ENCODE assay signal across 1 cellular context in the genomic region with DNA sequence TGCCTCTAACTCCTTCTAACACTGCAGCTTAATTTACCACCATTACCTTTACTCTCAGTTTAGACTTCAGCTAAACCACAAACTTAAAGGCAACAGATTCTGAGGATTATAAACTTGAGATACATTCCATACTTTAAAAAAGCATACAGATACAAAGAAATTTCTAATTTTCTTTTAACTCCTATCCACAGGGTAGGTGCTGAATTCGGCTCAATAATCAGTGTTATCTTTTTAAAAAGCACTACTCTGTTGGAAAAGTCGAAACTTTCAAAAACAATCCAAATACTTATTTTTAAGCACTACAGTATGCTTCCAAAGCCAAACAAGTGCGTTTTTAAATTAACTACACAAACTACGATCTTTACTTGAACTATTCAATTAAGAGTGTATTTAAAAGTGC.
TF ChIP-seq lines count a peak whose summit lies in the region.

No MANE protein-coding gene starts in this region.

TF ChIP-seq in K562, 482 proteins besides CTCF, POLR2A, EP300 and RAD21 (continued from another document):
- TF ChIP-seq, protein P1, sequence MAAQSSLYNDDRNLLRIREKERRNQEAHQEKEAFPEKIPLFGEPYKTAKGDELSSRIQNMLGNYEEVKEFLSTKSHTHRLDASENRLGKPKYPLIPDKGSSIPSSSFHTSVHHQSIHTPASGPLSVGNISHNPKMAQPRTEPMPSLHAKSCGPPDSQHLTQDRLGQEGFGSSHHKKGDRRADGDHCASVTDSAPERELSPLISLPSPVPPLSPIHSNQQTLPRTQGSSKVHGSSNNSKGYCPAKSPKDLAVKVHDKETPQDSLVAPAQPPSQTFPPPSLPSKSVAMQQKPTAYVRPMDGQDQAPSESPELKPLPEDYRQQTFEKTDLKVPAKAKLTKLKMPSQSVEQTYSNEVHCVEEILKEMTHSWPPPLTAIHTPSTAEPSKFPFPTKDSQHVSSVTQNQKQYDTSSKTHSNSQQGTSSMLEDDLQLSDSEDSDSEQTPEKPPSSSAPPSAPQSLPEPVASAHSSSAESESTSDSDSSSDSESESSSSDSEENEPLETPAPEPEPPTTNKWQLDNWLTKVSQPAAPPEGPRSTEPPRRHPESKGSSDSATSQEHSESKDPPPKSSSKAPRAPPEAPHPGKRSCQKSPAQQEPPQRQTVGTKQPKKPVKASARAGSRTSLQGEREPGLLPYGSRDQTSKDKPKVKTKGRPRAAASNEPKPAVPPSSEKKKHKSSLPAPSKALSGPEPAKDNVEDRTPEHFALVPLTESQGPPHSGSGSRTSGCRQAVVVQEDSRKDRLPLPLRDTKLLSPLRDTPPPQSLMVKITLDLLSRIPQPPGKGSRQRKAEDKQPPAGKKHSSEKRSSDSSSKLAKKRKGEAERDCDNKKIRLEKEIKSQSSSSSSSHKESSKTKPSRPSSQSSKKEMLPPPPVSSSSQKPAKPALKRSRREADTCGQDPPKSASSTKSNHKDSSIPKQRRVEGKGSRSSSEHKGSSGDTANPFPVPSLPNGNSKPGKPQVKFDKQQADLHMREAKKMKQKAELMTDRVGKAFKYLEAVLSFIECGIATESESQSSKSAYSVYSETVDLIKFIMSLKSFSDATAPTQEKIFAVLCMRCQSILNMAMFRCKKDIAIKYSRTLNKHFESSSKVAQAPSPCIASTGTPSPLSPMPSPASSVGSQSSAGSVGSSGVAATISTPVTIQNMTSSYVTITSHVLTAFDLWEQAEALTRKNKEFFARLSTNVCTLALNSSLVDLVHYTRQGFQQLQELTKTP (IDR thresholded peaks at IDR 0.05; ENCODE audit: low read depth in 1 of 2, partially characterized antibody in 2 of 2) = no peak
- TF ChIP-seq PHTF2 (CRISPR knock-in tag; IDR thresholded peaks at IDR 0.05) (no peak), MIER1 (IDR thresholded peaks at IDR 0.05; ENCODE audit: low read depth) (no peak), MCM7 (IDR thresholded peaks at IDR 0.05) (no peak), SMARCA5 (IDR thresholded peaks at IDR 0.05) (no peak), BMI1 (IDR thresholded peaks at IDR 0.05; ENCODE audit: low read length) (no peak), ARID1B (IDR thresholded peaks at IDR 0.05) (no peak)
- TF ChIP-seq, protein P2, sequence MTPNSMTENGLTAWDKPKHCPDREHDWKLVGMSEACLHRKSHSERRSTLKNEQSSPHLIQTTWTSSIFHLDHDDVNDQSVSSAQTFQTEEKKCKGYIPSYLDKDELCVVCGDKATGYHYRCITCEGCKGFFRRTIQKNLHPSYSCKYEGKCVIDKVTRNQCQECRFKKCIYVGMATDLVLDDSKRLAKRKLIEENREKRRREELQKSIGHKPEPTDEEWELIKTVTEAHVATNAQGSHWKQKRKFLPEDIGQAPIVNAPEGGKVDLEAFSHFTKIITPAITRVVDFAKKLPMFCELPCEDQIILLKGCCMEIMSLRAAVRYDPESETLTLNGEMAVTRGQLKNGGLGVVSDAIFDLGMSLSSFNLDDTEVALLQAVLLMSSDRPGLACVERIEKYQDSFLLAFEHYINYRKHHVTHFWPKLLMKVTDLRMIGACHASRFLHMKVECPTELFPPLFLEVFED (CRISPR knock-in tag; conservative IDR thresholded peaks at IDR 0.05) = no peak
- TF ChIP-seq, protein P3, sequence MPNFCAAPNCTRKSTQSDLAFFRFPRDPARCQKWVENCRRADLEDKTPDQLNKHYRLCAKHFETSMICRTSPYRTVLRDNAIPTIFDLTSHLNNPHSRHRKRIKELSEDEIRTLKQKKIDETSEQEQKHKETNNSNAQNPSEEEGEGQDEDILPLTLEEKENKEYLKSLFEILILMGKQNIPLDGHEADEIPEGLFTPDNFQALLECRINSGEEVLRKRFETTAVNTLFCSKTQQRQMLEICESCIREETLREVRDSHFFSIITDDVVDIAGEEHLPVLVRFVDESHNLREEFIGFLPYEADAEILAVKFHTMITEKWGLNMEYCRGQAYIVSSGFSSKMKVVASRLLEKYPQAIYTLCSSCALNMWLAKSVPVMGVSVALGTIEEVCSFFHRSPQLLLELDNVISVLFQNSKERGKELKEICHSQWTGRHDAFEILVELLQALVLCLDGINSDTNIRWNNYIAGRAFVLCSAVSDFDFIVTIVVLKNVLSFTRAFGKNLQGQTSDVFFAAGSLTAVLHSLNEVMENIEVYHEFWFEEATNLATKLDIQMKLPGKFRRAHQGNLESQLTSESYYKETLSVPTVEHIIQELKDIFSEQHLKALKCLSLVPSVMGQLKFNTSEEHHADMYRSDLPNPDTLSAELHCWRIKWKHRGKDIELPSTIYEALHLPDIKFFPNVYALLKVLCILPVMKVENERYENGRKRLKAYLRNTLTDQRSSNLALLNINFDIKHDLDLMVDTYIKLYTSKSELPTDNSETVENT (CRISPR knock-in tag; IDR thresholded peaks at IDR 0.05) = no peak
